In the genomic region with DNA sequence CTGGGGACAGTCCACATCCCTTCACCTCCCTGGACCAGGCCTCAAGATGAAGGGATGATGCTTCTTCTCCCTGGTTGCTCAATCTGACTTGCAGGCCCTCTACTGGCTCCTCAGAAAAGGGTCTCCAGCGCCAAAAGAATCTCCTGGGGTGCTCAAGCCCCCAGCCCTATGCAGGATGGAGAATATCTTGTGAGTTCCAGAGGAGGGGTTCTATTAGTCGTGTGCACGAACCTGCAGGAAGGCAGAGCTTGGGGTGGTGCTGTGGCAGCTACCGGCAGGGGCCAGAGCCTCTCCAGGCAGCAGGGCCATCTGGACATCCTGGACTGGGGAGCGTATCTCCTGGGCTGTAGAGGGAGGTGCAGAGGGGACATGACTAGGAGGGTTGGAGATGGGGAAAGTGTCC, we compare ENCODE assay signal across 19 cellular contexts.
A peak's percentile ranks its signal among the peaks of the same experiment; 100 is the strongest.
DNase-seq lines count a peak whose midpoint lies in the region; ATAC-seq, FAIRE-seq and TF ChIP-seq lines count a peak whose summit lies in the region.
"Had no signal": no experiment of that assay in that cellular context is flagged by ENCODE, and none has a peak within 500 bp of the region (broad histone marks: within the 10 kb centered on the region; RNA-seq: fewer than 3 reads in every experiment).

No MANE protein-coding gene starts in this region.

- POLR2A ChIA-PET in SK-N-SH (lab: Yijun Ruan, JAX) = no interaction called here
- POLR2A ChIA-PET in WTC11 (lab: Charles Lee) = no interaction called here
- POLR2A ChIA-PET in activated CD4-positive, alpha-beta memory T cell treated with anti-CD3 and anti-CD28 coated beads, Interleukin-2, amount 10 ng/mL, durations not matched to agents 7 days and 5 days (lab: Charles Lee) = no interaction called here

- H3K27me3 ChIP-seq in SK-N-SH (ENCODE audit: insufficient read depth) = peaks cover 44% of the 10 kb centered on the region; the same call in 1 of the 2 replicates
- peaks cover 56% of the 10 kb centered on the region for H3K27me3 ChIP-seq in hepatocyte
- H3K27me3 ChIP-seq in testis = no peaks in the 10 kb centered on the region

- H3K4me1 ChIP-seq in SK-N-SH (ENCODE audit: control insufficient read depth in 1 of 2, insufficient read depth in 2 of 2, low read depth in 1 of 2, low read length in 1 of 2) (no peaks in the 10 kb centered on the region; a peak in 1 of 4 replicates), hepatocyte (ENCODE audit: insufficient read depth) (peaks cover 10% of the 10 kb centered on the region), testis (no peaks in the 10 kb centered on the region)

- WGBS in SK-N-SH (ENCODE audit: low lambda C conversion rate) = 0% methylated on average over 2 of the region's 5 CpGs
- 48% methylated on average over 5 of the region's 5 CpGs for WGBS in hepatocyte (ENCODE audit: low lambda C conversion rate, missing lambda C conversion rate)
- WGBS in testis, 2 donors = 37 to 39% methylated on average over 5 of the region's 5 CpGs

- DNase-seq in SK-N-SH (peak; percentile 23), WTC11 (ENCODE audit: low spot score) (no peak), hepatocyte (ENCODE audit: low spot score) (peak; percentile 10), urothelium cell line (ENCODE audit: low spot score) (peak; percentile 43), NCI-H2029 treated with DMSO at 0.1 percent for 48 hours (lab: John Stamatoyannopoulos, UW) (no peak), testis (no peak)
- no peak for DNase-seq in activated CD4-positive, alpha-beta memory T cell treated with anti-CD3 and anti-CD28 coated beads, Interleukin-2, amount 10 ng/mL, durations not matched to agents 7 days and 5 days
- DNase-seq: activated CD4-positive, CD25-positive, alpha-beta regulatory T cell; activated CD8-positive, alpha-beta memory T cell treated with anti-CD3 and anti-CD28 coated beads, Interleukin-2, amount 10 ng/mL, durations not matched to agents 7 days and 5 days; activated gamma-delta T cell treated with Interleukin-2 at 50 U/mL for 16 hours; body of pancreas; Calu3; MG63; NCI-H345; stimulated activated CD4-positive, alpha-beta T cell treated with anti-CD3 and anti-CD28 coated beads, Interleukin-4, amount 100 ng/mL, for 24 hours had no signal

- H4K20me1 ChIP-seq in SK-N-SH (ENCODE audit: insufficient read depth) = no peaks in the 10 kb centered on the region
- no peaks in the 10 kb centered on the region for H4K20me1 ChIP-seq in hepatocyte (ENCODE audit: insufficient read depth, poor library complexity, severe bottlenecking)

- intact Hi-C loops in testis (cut with DNase I; ENCODE audit: low total_unique reads) = no loop called here

- H3K27me3 Mint-ChIP-seq in WTC11 (ENCODE audit: low read depth) = peaks cover 29% of the 10 kb centered on the region
- peaks cover 45% of the 10 kb centered on the region for H3K27me3 Mint-ChIP-seq in activated CD4-positive, alpha-beta memory T cell treated with anti-CD3 and anti-CD28 coated beads, Interleukin-2, amount 10 ng/mL, durations not matched to agents 7 days and 5 days

- peak overlapping the region; percentile 58 for H3K4me3 Mint-ChIP-seq in WTC11
- H3K4me3 Mint-ChIP-seq in activated CD4-positive, alpha-beta memory T cell treated with anti-CD3 and anti-CD28 coated beads, Interleukin-2, amount 10 ng/mL, durations not matched to agents 7 days and 5 days = no peak overlapping the region
- H3K4me3 Mint-ChIP-seq: activated CD8-positive, alpha-beta memory T cell treated with anti-CD3 and anti-CD28 coated beads, Interleukin-2, amount 10 ng/mL, durations not matched to agents 7 days and 5 days had no signal

- no peak overlapping the region for H3K9ac ChIP-seq in SK-N-SH

- H3K36me3 Mint-ChIP-seq in WTC11 = 0 out of 2 replicates have a peak, but pooled peaks cover 3% of the 10 kb centered on the region
- no peaks in the 10 kb centered on the region for H3K36me3 Mint-ChIP-seq in activated CD4-positive, alpha-beta memory T cell treated with anti-CD3 and anti-CD28 coated beads, Interleukin-2, amount 10 ng/mL, durations not matched to agents 7 days and 5 days (ENCODE audit: low read depth)
- H3K36me3 Mint-ChIP-seq: activated CD8-positive, alpha-beta memory T cell treated with anti-CD3 and anti-CD28 coated beads, Interleukin-2, amount 10 ng/mL, durations not matched to agents 7 days and 5 days had no signal

- TF ChIP-seq EP300 in SK-N-SH (IDR thresholded peaks at IDR 0.05; ENCODE audit: borderline replicate concordance in 1 of 2, low read depth in 1 of 2, low read length in 1 of 2) = no peak

- CTCF ChIA-PET in SK-N-SH (lab: Yijun Ruan, JAX) = no interaction called here
- CTCF ChIA-PET in WTC11 (lab: Charles Lee) = no interaction called here
- CTCF ChIA-PET in activated CD4-positive, alpha-beta memory T cell treated with anti-CD3 and anti-CD28 coated beads, Interleukin-2, amount 10 ng/mL, durations not matched to agents 7 days and 5 days (lab: Charles Lee) = no interaction called here

- H3K9me3 Mint-ChIP-seq in WTC11 = no peaks in the 10 kb centered on the region
- no peaks in the 10 kb centered on the region for H3K9me3 Mint-ChIP-seq in activated CD4-positive, alpha-beta memory T cell treated with anti-CD3 and anti-CD28 coated beads, Interleukin-2, amount 10 ng/mL, durations not matched to agents 7 days and 5 days

- H3K4me3 ChIP-seq in SK-N-SH (ENCODE audit: low read depth in 2 of 2, low read length in 1 of 2) = no peak overlapping the region
- H3K4me3 ChIP-seq in hepatocyte = no peak overlapping the region
- no peak overlapping the region for H3K4me3 ChIP-seq in testis
- H3K4me3 ChIP-seq: body of pancreas, gastroesophageal sphincter, MG63, right atrium auricular region, tibial artery had no signal

- H3K27ac ChIP-seq in SK-N-SH (ENCODE audit: low read depth in 2 of 2, low read length in 1 of 2) = no peak overlapping the region
- no peak overlapping the region for H3K27ac ChIP-seq in hepatocyte
- no peak overlapping the region for H3K27ac ChIP-seq in testis
- H3K27ac ChIP-seq: body of pancreas, gastroesophageal sphincter, right atrium auricular region, tibial artery had no signal

- no peak for FAIRE-seq in urothelium cell line (lab: Jason Lieb, UNC)

- H3K4me1 Mint-ChIP-seq in WTC11 = peaks cover 55% of the 10 kb centered on the region
- no peaks in the 10 kb centered on the region for H3K4me1 Mint-ChIP-seq in activated CD4-positive, alpha-beta memory T cell treated with anti-CD3 and anti-CD28 coated beads, Interleukin-2, amount 10 ng/mL, durations not matched to agents 7 days and 5 days
- H3K4me1 Mint-ChIP-seq: activated CD8-positive, alpha-beta memory T cell treated with anti-CD3 and anti-CD28 coated beads, Interleukin-2, amount 10 ng/mL, durations not matched to agents 7 days and 5 days had no signal

- H3K9me3 ChIP-seq in SK-N-SH (no peaks in the 10 kb centered on the region), hepatocyte (ENCODE audit: low read depth) (no peaks in the 10 kb centered on the region), testis (no peaks in the 10 kb centered on the region)
- H3K9me3 ChIP-seq: body of pancreas, gastroesophageal sphincter, MG63, right atrium auricular region, tibial artery had no signal

- H3K4me2 ChIP-seq in SK-N-SH (no peak overlapping the region), hepatocyte (no peak overlapping the region)

- no peak overlapping the region for H2AFZ ChIP-seq in SK-N-SH (ENCODE audit: low read depth)
- H2AFZ ChIP-seq in hepatocyte = no peak overlapping the region

- TF ChIP-seq RAD21 in SK-N-SH (IDR thresholded peaks at IDR 0.05; ENCODE audit: low read length) = no peak

- TF ChIP-seq CTCF in SK-N-SH (IDR thresholded peaks at IDR 0.05) = no peak
- TF ChIP-seq CTCF in WTC11 (IDR thresholded peaks at IDR 0.05) = no peak
- TF ChIP-seq CTCF in hepatocyte (IDR thresholded peaks at IDR 0.05; ENCODE audit: poor library complexity) = peak; percentile 39
- no peak for TF ChIP-seq CTCF in testis (IDR thresholded peaks at IDR 0.05)

- H3K79me2 ChIP-seq in SK-N-SH (ENCODE audit: insufficient read depth) (no peaks in the 10 kb centered on the region), hepatocyte (no peaks in the 10 kb centered on the region)

- H3K9me2 ChIP-seq in SK-N-SH (no peaks in the 10 kb centered on the region), hepatocyte (replicated peaks; ENCODE audit: insufficient read depth) (no peaks in the 10 kb centered on the region)

- H3K36me3 ChIP-seq in SK-N-SH (replicated peaks in 1 of 2; ENCODE audit: control insufficient read depth in 1 of 2, insufficient read depth in 2 of 2, low read length in 1 of 2) (no peaks in the 10 kb centered on the region), hepatocyte (replicated peaks; ENCODE audit: insufficient read depth, low read depth) (no peaks in the 10 kb centered on the region), testis (ENCODE audit: low read depth, missing control alignments) (no peaks in the 10 kb centered on the region)
- H3K36me3 ChIP-seq: gastroesophageal sphincter, MG63, right atrium auricular region, tibial artery had no signal

- H3K27ac Mint-ChIP-seq in WTC11 = no peak overlapping the region
- no peak overlapping the region for H3K27ac Mint-ChIP-seq in activated CD4-positive, alpha-beta memory T cell treated with anti-CD3 and anti-CD28 coated beads, Interleukin-2, amount 10 ng/mL, durations not matched to agents 7 days and 5 days
- H3K27ac Mint-ChIP-seq: activated CD8-positive, alpha-beta memory T cell treated with anti-CD3 and anti-CD28 coated beads, Interleukin-2, amount 10 ng/mL, durations not matched to agents 7 days and 5 days had no signal

- no peak for ATAC-seq in SK-N-SH treated with all-trans-retinoic acid at 6 μM for 48 hours
- no peak for ATAC-seq in WTC11
- ATAC-seq: activated CD8-positive, alpha-beta memory T cell treated with anti-CD3 and anti-CD28 coated beads, Interleukin-2, amount 10 ng/mL, durations not matched to agents 7 days and 5 days; body of pancreas; gastroesophageal sphincter had no signal

- H3F3A ChIP-seq in SK-N-SH (replicated peaks; ENCODE audit: insufficient read depth) = peaks cover 6% of the 10 kb centered on the region

- no peak for TF ChIP-seq POLR2A in testis (IDR thresholded peaks at IDR 0.05)

TF ChIP-seq in SK-N-SH, 30 proteins besides CTCF, POLR2A, EP300 and RAD21 (continues in another document):
- no peak for TF ChIP-seq MAX (IDR thresholded peaks at IDR 0.05; ENCODE audit: low read depth)

TF ChIP-seq in SK-N-SH treated with all-trans-retinoic acid at 6 μM for 48 hours, 23 proteins besides CTCF, POLR2A, EP300 and RAD21 (continues in another document):
- no peak for TF ChIP-seq PPARA (CRISPR knock-in tag; IDR thresholded peaks at IDR 0.05; ENCODE audit: borderline replicate concordance)

TF ChIP-seq in WTC11, 78 proteins besides CTCF, POLR2A, EP300 and RAD21 (continues in another document):
- TF ChIP-seq, protein P1, sequence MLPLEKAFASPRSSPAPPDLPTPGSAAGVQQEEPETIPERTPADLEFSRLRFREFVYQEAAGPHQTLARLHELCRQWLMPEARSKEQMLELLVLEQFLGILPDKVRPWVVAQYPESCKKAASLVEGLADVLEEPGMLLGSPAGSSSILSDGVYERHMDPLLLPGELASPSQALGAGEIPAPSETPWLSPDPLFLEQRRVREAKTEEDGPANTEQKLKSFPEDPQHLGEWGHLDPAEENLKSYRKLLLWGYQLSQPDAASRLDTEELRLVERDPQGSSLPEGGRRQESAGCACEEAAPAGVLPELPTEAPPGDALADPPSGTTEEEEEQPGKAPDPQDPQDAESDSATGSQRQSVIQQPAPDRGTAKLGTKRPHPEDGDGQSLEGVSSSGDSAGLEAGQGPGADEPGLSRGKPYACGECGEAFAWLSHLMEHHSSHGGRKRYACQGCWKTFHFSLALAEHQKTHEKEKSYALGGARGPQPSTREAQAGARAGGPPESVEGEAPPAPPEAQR (CRISPR knock-in tag; IDR thresholded peaks at IDR 0.05) = no peak

Comparison
In these comparisons a context has a peak if more than half of its experiments do, and no peak if none do; other contexts are left out.
1. DNase-seq: peak in SK-N-SH (single experiment), hepatocyte (single experiment) and urothelium cell line (single experiment); none in WTC11 (single experiment), NCI-H2029 treated with DMSO at 0.1 percent for 48 hours (single experiment), activated CD4-positive, alpha-beta memory T cell treated with anti-CD3 and anti-CD28 coated beads, Interleukin-2, amount 10 ng/mL, durations not matched to agents 7 days and 5 days (single experiment) and testis (single experiment).